Comparison of ENCODE assay signal across 1 cellular context in genomic region chr15:40939909-40940801, GRCh38.
TF ChIP-seq lines count a peak whose summit lies in the region.

No MANE protein-coding gene starts in this region.

TF ChIP-seq in liver, 16 proteins besides CTCF, POLR2A, EP300 and RAD21 (continued from another document):
- TF ChIP-seq SP1 (IDR thresholded peaks at IDR 0.05) = no peak
- peak; percentile 22 for TF ChIP-seq MAX (IDR thresholded peaks at IDR 0.05)
- no peak for TF ChIP-seq FOXA2 (IDR thresholded peaks at IDR 0.05)
- no peak for TF ChIP-seq HNF4G (IDR thresholded peaks at IDR 0.05)
- no peak for TF ChIP-seq YY1 (IDR thresholded peaks at IDR 0.05)
- TF ChIP-seq, protein P1, sequence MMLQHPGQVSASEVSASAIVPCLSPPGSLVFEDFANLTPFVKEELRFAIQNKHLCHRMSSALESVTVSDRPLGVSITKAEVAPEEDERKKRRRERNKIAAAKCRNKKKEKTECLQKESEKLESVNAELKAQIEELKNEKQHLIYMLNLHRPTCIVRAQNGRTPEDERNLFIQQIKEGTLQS (IDR thresholded peaks at IDR 0.05) = no peak
- TF ChIP-seq TAF1 (conservative IDR thresholded peaks at IDR 0.05) = no peak
- TF ChIP-seq HNF4A (conservative IDR thresholded peaks at IDR 0.05) = no peak
- no peak for TF ChIP-seq EGR1 (IDR thresholded peaks at IDR 0.05; ENCODE audit: low read depth in 2 of 2)
